8 cellular contexts compared by ENCODE assay signal in the genomic region with DNA sequence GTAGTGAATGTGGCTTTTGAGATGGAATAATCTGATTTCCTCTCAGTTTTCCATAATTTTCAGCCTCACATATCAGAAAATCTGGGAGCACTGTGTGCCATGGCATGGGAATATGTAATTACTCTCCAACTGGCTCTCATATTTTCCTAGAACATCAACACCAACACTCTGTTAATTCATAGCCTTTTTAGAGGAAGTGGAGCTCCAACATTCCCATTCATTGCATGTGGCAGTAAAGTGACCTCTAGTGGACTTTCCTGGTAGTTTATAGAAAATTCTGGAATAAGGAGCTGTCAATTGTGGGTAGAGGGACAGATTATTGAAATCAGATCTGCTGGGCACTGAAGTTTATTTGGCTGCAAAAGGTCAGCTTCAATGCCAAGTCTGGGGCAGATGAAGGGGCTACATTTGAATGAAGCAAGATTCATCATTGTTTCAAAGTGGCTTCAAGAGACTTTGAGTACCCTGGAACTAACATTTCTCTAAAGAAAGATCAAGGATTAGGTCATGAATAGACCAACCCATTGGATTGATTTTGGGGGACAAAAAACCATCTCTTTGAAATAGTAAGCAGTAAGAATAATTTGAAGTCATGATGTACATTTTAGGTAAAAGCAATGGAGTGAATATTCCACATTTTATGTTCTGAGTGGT. TPM values are rescaled to one million over a fixed set of nuclear protein-coding genes. Genes with fewer than 3 reads are reported as not detected.
DNase-seq lines count a peak whose midpoint lies in the region; ATAC-seq and TF ChIP-seq lines count a peak whose summit lies in the region.

No MANE protein-coding gene starts in this region.

- H3K36me3 Mint-ChIP-seq in CD4-positive, alpha-beta memory T cell, result no peaks in the 10 kb centered on the region

- DNase-seq in AG04449 (ENCODE audit: low read depth, low spot score) (no peak), NCI-H82 treated with DMSO at 0.1 percent for 48 hours (lab: John Stamatoyannopoulos, UW; ENCODE audit: unreplicated experiment) (peak; percentile 11), erythroblast (lab: John Stamatoyannopoulos, UW) (peak; percentile 31 to 51), RPMI8226 (no peak)
- no peak for DNase-seq in CD4-positive, alpha-beta memory T cell

- H3K4me1 ChIP-seq in parathyroid adenoma, result no peaks in the 10 kb centered on the region
- no peaks in the 10 kb centered on the region for H3K4me1 ChIP-seq in CD4-positive, alpha-beta memory T cell (ENCODE audit: insufficient read depth, low read length)

- H3K4me2 ChIP-seq in parathyroid adenoma (ENCODE audit: low read length), result no peak overlapping the region

- no peaks in the 10 kb centered on the region for H3K27me3 ChIP-seq in parathyroid adenoma (ENCODE audit: control insufficient read depth, insufficient read depth, low read length)
- H3K27me3 ChIP-seq in CD4-positive, alpha-beta memory T cell (ENCODE audit: insufficient read depth, low read length), result no peaks in the 10 kb centered on the region

- intact Hi-C loops in CD4-positive, alpha-beta memory T cell (cut with micrococcal nuclease), result no loop called here

- H3K4me3 ChIP-seq in AG04449 (ENCODE audit: low read depth, low read length) (no peak overlapping the region), GM12875 (ENCODE audit: low read depth, low read length) (no peak overlapping the region), parathyroid adenoma (ENCODE audit: low read depth, low read length) (no peak overlapping the region)
- no peak overlapping the region for H3K4me3 ChIP-seq in CD4-positive, alpha-beta memory T cell (ENCODE audit: low read length in 2 of 2)

- no peak overlapping the region for H3K27ac Mint-ChIP-seq in CD4-positive, alpha-beta memory T cell

- no peak overlapping the region for H3K27ac ChIP-seq in parathyroid adenoma
- no peak overlapping the region for H3K27ac ChIP-seq in CD4-positive, alpha-beta memory T cell (ENCODE audit: low read depth, low read length)

- no peak overlapping the region for H3K4me3 Mint-ChIP-seq in CD4-positive, alpha-beta memory T cell

- POLR2A ChIA-PET in AG04449 (lab: Yijun Ruan, JAX), result interaction anchor here (0.6 kb wide), 1 partner anchor 13 kb away, joined by 3 read pairs; no protein-coding TSS in a partner anchor
- POLR2A ChIA-PET in CD4-positive, alpha-beta memory T cell (lab: Charles Lee; ENCODE audit: partially characterized antibody), result no interaction called here

- H3K4me1 Mint-ChIP-seq in CD4-positive, alpha-beta memory T cell, result peaks cover 0 to 6% (median 0%) of the 10 kb centered on the region in 4 donors

- no peak overlapping the region for H3K9ac ChIP-seq in parathyroid adenoma

- H2AFZ ChIP-seq in parathyroid adenoma, result no peak overlapping the region

- CTCF ChIA-PET in AG04449 (lab: Yijun Ruan, JAX), result interaction anchor here (0.6 to 15.1 kb wide), 42 partner anchors 9 to 1029 kb away, joined by 3 to 356 read pairs (median 4); no protein-coding TSS in a partner anchor
- CTCF ChIA-PET in CD4-positive, alpha-beta memory T cell (lab: Charles Lee; ENCODE audit: partially characterized antibody), result interaction anchor here (0.6 to 0.9 kb wide), 2 partner anchors 9 to 1456 kb away, joined by 3 to 4 read pairs; no protein-coding TSS in a partner anchor

- TF ChIP-seq POLR2A in erythroblast (IDR thresholded peaks at IDR 0.05; ENCODE audit: low read length), result no peak

- no peaks in the 10 kb centered on the region for H3K9me3 ChIP-seq in parathyroid adenoma (ENCODE audit: control insufficient read depth, low read length)
- H3K9me3 ChIP-seq in CD4-positive, alpha-beta memory T cell (ENCODE audit: control insufficient read depth in 1 of 2, low read length in 2 of 2), result no peaks in the 10 kb centered on the region

- peak; percentile 55 for TF ChIP-seq CTCF in AG04449 (IDR thresholded peaks at IDR 0.05; ENCODE audit: insufficient read depth, low read length, missing control alignments)
- TF ChIP-seq CTCF in GM12875 (IDR thresholded peaks at IDR 0.05; ENCODE audit: borderline replicate concordance, insufficient read depth, low read depth, low read length), result peak; percentile 27; the same call in 1 of the 2 replicates
- TF ChIP-seq CTCF in parathyroid adenoma (IDR thresholded peaks at IDR 0.05), result peak; percentile 45

- H3K79me2 ChIP-seq in parathyroid adenoma, result no peaks in the 10 kb centered on the region

- H3K27me3 Mint-ChIP-seq in CD4-positive, alpha-beta memory T cell, result peaks cover 9 to 11% of the 10 kb centered on the region in 2 donors

- H3K9me3 Mint-ChIP-seq in CD4-positive, alpha-beta memory T cell, result no peaks in the 10 kb centered on the region

- no peaks in the 10 kb centered on the region for H3K36me3 ChIP-seq in parathyroid adenoma (ENCODE audit: control insufficient read depth, insufficient read depth, low read length)
- no peaks in the 10 kb centered on the region for H3K36me3 ChIP-seq in CD4-positive, alpha-beta memory T cell (ENCODE audit: insufficient read depth, low read length)

- ATAC-seq in HG03097 (IDR thresholded peaks at IDR 0.05; ENCODE audit: low FRiP score, unreplicated experiment), result no peak

RNA-seq across cellular contexts. Expression of gene USP44, which starts 23.6 kb away (rescaled TPM):
- 1 to 10 TPM; 5.4 to 5.6 TPM for total RNA-seq in CD4-positive, alpha-beta memory T cell
- 1 to 10 TPM; 1.4 to 2.2 TPM for polyA plus RNA-seq in CD4-positive, alpha-beta memory T cell

Comparison
In these comparisons a context has a peak if more than half of its experiments do, and no peak if none do; other contexts are left out.
1. DNase-seq: peak in NCI-H82 treated with DMSO at 0.1 percent for 48 hours (single experiment) and erythroblast (2 of 2); none in AG04449 (single experiment), RPMI8226 (single experiment) and CD4-positive, alpha-beta memory T cell (0 of 5).
2. Peak in every context shown above with its lines, with median percentiles within 50 percentile points of each other: CTCF ChIP-seq.